Comparison of ENCODE assay signal across 24 cellular contexts in the genomic region with DNA sequence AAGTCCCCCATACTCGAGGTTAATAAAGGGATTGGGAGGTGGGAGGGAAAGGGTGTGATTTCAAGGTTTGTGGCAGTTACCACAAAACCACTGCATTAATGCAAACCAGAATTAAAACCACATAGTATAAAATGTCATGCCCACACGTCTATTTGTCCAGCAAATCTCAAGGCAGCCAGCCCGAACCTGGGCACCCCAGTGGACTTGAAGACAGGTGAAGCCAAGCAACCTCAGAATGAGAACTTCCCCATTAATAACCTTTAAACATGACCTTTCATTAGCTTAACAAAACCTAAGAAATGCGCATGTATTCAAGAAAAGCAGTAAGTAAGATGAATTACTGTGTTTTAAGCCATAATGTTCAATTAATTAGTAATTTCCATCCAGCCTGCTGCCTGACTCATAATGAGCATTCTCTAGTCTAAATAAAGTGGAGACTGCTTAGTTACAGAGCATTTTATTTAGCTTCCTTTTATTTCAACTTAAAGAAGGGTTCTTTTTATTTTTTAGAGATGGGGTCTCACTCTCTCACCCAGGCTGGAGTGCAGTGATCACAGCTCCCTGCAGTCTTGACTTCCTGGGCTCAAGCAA.
"Had no signal": no experiment of that assay in that cellular context is flagged by ENCODE, and none has a peak within 500 bp of the region (broad histone marks: within the 10 kb centered on the region; RNA-seq: fewer than 3 reads in every experiment).

No MANE protein-coding gene starts in this region.

- H3K36me3 ChIP-seq: adrenal gland, neural progenitor cell, upper lobe of right lung, WERI-Rb-1 had no signal

- H3K27me3 Mint-ChIP-seq: activated naive CD4-positive, alpha-beta T cell treated with anti-CD3 and anti-CD28 coated beads, Interleukin-2, amount 50 U/mL, for 24 hours; T-cell had no signal

- H3K27ac ChIP-seq: adrenal gland, epithelial cell of prostate, gastroesophageal sphincter, heart left ventricle, neural progenitor cell, upper lobe of right lung, WERI-Rb-1 had no signal

- H3K9me3 ChIP-seq: adrenal gland, gastroesophageal sphincter, heart left ventricle, upper lobe of right lung had no signal

- H3K4me2 ChIP-seq: neural progenitor cell had no signal

- H2AFZ ChIP-seq: neural progenitor cell had no signal

- H3K4me3 ChIP-seq: adrenal gland, gastroesophageal sphincter, heart left ventricle, neural progenitor cell, upper lobe of right lung had no signal

- H3K27me3 ChIP-seq: adrenal gland, gastroesophageal sphincter, heart left ventricle, upper lobe of right lung had no signal

- ATAC-seq: gastroesophageal sphincter; heart left ventricle; left cardiac atrium; sciatic nerve; stimulated activated naive CD8-positive, alpha-beta T cell treated with anti-CD3 and anti-CD28 coated beads, Interleukin-15, Interleukin-2, amounts not matched to agents 100 U/mL and 50 U/mL, for 24 hours; T-cell; upper lobe of right lung had no signal

- H3K9ac ChIP-seq: neural progenitor cell had no signal

- DNase-seq: activated CD8-positive, alpha-beta memory T cell treated with anti-CD3 and anti-CD28 coated beads for 24 hours; activated CD8-positive, alpha-beta memory T cell treated with anti-CD3 and anti-CD28 coated beads, Interleukin-2, amount 50 U/mL, for 4 hours; activated effector memory CD4-positive, alpha-beta T cell treated with anti-CD3 and anti-CD28 coated beads, Interleukin-2, amount 50 U/mL, for 16 hours; activated T-cell treated with anti-CD3 and anti-CD28 coated beads, Interleukin-2, amount 50 U/mL, for 48 hours; adrenal gland; cerebellar nuclear complex; cortex of kidney; endodermal cell; heart left ventricle; left cardiac atrium; posterior cingulate gyrus; stimulated activated CD4-positive, alpha-beta T cell treated with anti-CD3 and anti-CD28 coated beads, Interleukin-4, amount 100 ng/mL, for 1 hour; stimulated activated naive CD8-positive, alpha-beta T cell treated with anti-CD3 and anti-CD28 coated beads, Interleukin-15, Interleukin-2, amounts not matched to agents 100 U/mL and 50 U/mL, for 24 hours; T-cell; upper lobe of right lung; WERI-Rb-1 had no signal

- H3K27ac Mint-ChIP-seq: endodermal cell had no signal

- FAIRE-seq: bronchial epithelial cell, islet of Langerhans, TTC549 had no signal

- H3K4me3 Mint-ChIP-seq: activated naive CD4-positive, alpha-beta T cell treated with anti-CD3 and anti-CD28 coated beads, Interleukin-2, amount 50 U/mL, for 24 hours; endodermal cell; neural progenitor cell; T-cell had no signal
